In the genomic region with DNA sequence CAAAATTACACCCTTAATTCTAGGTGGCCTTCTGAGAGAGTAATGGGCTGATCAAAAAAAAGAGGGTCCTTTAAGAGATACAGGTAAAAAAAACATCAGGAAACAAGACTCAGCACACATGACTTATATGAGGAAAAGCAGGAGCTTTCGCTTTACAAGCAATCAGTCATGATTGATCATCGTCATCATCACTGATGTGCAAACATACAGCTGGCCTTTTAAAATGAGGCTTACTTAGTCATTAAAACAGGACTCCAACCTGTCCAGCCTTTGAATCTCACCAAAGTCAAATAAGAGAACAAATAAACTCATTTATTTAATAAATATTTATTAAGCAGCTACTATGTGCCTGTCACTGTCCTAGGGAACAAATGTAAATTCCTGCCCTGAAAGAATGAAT, we compare ENCODE assay signal across 8 cellular contexts.
"Had no signal": no experiment of that assay in that cellular context is flagged by ENCODE, and none has a peak within 500 bp of the region (broad histone marks: within the 10 kb centered on the region; RNA-seq: fewer than 3 reads in every experiment).

No MANE protein-coding gene starts in this region.

- H3K9me3 ChIP-seq: HAP-1 had no signal

- H3K36me3 ChIP-seq: HAP-1 had no signal

- H3K4me3 ChIP-seq: GM23248, HAP-1 had no signal

- H3K4me1 ChIP-seq: HAP-1 had no signal

- H3K9ac ChIP-seq: GM23248 had no signal

- ATAC-seq: HCT116 had no signal

- H2AFZ ChIP-seq: GM23248 had no signal

- FAIRE-seq: HTR-8/SVneo had no signal

- DNase-seq: GM23248, GOT3, H7, HFFc6, KBM-7 had no signal

- H3K27ac ChIP-seq: GM23248 had no signal
